ENCODE assay signal across 1 cellular context in the genomic region with DNA sequence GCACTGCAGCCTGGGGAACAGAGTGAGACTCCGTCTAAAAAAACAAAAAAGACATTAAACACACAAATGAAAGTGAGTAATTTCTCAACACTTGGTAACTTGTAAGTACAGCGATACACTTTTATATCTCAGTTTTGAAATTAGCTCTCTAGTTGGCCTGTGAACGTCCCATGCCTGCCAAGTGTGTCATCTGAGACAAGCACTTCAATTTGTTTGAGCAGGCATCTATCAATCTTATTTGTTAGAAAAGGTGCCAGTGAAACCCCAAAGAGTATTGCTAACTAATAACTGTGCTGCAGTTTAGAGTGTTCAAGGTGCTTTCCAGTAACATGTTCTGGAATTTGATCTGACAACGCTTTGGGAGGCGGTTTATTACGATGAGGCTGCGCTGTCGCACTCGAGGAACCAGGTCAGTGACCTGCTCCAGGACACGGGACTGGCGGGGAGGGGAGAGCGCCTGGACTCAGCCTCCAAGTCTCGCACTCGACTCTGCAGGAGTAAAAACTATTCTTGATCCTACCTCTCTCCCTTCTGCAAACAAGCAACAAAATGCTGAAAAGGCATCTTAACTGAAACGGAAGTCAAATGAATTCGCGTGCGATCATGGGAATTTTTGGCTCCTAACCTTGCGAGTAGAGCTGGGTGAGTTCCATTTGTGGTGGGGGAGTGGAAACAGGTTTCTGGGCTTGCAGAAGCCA.
A peak's percentile ranks its signal among the peaks of the same experiment; 100 is the strongest.
TF ChIP-seq lines count a peak whose summit lies in the region.

No MANE protein-coding gene starts in this region.

TF ChIP-seq in K562, 482 proteins besides CTCF, POLR2A, EP300 and RAD21 (continued from another document):
- TF ChIP-seq, protein P1, sequence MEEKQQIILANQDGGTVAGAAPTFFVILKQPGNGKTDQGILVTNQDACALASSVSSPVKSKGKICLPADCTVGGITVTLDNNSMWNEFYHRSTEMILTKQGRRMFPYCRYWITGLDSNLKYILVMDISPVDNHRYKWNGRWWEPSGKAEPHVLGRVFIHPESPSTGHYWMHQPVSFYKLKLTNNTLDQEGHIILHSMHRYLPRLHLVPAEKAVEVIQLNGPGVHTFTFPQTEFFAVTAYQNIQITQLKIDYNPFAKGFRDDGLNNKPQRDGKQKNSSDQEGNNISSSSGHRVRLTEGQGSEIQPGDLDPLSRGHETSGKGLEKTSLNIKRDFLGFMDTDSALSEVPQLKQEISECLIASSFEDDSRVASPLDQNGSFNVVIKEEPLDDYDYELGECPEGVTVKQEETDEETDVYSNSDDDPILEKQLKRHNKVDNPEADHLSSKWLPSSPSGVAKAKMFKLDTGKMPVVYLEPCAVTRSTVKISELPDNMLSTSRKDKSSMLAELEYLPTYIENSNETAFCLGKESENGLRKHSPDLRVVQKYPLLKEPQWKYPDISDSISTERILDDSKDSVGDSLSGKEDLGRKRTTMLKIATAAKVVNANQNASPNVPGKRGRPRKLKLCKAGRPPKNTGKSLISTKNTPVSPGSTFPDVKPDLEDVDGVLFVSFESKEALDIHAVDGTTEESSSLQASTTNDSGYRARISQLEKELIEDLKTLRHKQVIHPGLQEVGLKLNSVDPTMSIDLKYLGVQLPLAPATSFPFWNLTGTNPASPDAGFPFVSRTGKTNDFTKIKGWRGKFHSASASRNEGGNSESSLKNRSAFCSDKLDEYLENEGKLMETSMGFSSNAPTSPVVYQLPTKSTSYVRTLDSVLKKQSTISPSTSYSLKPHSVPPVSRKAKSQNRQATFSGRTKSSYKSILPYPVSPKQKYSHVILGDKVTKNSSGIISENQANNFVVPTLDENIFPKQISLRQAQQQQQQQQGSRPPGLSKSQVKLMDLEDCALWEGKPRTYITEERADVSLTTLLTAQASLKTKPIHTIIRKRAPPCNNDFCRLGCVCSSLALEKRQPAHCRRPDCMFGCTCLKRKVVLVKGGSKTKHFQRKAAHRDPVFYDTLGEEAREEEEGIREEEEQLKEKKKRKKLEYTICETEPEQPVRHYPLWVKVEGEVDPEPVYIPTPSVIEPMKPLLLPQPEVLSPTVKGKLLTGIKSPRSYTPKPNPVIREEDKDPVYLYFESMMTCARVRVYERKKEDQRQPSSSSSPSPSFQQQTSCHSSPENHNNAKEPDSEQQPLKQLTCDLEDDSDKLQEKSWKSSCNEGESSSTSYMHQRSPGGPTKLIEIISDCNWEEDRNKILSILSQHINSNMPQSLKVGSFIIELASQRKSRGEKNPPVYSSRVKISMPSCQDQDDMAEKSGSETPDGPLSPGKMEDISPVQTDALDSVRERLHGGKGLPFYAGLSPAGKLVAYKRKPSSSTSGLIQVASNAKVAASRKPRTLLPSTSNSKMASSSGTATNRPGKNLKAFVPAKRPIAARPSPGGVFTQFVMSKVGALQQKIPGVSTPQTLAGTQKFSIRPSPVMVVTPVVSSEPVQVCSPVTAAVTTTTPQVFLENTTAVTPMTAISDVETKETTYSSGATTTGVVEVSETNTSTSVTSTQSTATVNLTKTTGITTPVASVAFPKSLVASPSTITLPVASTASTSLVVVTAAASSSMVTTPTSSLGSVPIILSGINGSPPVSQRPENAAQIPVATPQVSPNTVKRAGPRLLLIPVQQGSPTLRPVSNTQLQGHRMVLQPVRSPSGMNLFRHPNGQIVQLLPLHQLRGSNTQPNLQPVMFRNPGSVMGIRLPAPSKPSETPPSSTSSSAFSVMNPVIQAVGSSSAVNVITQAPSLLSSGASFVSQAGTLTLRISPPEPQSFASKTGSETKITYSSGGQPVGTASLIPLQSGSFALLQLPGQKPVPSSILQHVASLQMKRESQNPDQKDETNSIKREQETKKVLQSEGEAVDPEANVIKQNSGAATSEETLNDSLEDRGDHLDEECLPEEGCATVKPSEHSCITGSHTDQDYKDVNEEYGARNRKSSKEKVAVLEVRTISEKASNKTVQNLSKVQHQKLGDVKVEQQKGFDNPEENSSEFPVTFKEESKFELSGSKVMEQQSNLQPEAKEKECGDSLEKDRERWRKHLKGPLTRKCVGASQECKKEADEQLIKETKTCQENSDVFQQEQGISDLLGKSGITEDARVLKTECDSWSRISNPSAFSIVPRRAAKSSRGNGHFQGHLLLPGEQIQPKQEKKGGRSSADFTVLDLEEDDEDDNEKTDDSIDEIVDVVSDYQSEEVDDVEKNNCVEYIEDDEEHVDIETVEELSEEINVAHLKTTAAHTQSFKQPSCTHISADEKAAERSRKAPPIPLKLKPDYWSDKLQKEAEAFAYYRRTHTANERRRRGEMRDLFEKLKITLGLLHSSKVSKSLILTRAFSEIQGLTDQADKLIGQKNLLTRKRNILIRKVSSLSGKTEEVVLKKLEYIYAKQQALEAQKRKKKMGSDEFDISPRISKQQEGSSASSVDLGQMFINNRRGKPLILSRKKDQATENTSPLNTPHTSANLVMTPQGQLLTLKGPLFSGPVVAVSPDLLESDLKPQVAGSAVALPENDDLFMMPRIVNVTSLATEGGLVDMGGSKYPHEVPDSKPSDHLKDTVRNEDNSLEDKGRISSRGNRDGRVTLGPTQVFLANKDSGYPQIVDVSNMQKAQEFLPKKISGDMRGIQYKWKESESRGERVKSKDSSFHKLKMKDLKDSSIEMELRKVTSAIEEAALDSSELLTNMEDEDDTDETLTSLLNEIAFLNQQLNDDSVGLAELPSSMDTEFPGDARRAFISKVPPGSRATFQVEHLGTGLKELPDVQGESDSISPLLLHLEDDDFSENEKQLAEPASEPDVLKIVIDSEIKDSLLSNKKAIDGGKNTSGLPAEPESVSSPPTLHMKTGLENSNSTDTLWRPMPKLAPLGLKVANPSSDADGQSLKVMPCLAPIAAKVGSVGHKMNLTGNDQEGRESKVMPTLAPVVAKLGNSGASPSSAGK (IDR thresholded peaks at IDR 0.05), result peak; percentile 32
- TF ChIP-seq ZNF316 (IDR thresholded peaks at IDR 0.05), result peak; percentile 67
- peak; percentile 21; the same call in 1 of the 2 replicates for TF ChIP-seq MAFG (tag; conservative IDR thresholded peaks at IDR 0.05)
- no peak for TF ChIP-seq EZH2 (IDR thresholded peaks at IDR 0.05; ENCODE audit: borderline replicate concordance, low read depth, low read length)
- TF ChIP-seq MTF1 (CRISPR knock-in tag; IDR thresholded peaks at IDR 0.05; ENCODE audit: borderline replicate concordance), result no peak
- TF ChIP-seq, protein P2, sequence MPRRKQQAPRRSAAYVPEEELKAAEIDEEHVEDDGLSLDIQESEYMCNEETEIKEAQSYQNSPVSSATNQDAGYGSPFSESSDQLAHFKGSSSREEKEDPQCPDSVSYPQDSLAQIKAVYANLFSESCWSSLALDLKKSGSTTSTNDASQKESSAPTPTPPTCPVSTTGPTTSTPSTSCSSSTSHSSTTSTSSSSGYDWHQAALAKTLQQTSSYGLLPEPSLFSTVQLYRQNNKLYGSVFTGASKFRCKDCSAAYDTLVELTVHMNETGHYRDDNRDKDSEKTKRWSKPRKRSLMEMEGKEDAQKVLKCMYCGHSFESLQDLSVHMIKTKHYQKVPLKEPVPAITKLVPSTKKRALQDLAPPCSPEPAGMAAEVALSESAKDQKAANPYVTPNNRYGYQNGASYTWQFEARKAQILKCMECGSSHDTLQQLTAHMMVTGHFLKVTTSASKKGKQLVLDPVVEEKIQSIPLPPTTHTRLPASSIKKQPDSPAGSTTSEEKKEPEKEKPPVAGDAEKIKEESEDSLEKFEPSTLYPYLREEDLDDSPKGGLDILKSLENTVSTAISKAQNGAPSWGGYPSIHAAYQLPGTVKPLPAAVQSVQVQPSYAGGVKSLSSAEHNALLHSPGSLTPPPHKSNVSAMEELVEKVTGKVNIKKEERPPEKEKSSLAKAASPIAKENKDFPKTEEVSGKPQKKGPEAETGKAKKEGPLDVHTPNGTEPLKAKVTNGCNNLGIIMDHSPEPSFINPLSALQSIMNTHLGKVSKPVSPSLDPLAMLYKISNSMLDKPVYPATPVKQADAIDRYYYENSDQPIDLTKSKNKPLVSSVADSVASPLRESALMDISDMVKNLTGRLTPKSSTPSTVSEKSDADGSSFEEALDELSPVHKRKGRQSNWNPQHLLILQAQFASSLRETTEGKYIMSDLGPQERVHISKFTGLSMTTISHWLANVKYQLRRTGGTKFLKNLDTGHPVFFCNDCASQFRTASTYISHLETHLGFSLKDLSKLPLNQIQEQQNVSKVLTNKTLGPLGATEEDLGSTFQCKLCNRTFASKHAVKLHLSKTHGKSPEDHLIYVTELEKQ (CRISPR knock-in tag; IDR thresholded peaks at IDR 0.05), result no peak
- TF ChIP-seq L3MBTL2 (IDR thresholded peaks at IDR 0.05), result 0 out of 2 replicates have a peak, but pooled peaks have one; percentile 49
